Comparison of ENCODE assay signal across 15 cellular contexts in genomic region chr13:43159007-43159406, GRCh38.
DNase-seq lines count a peak whose midpoint lies in the region; FAIRE-seq and TF ChIP-seq lines count a peak whose summit lies in the region.
"Had no signal": no experiment of that assay in that cellular context is flagged by ENCODE, and none has a peak within 500 bp of the region (broad histone marks: within the 10 kb centered on the region; RNA-seq: fewer than 3 reads in every experiment).

No MANE protein-coding gene starts in this region.

- H3K27ac ChIP-seq in GM23248 (no peak overlapping the region), left ventricle myocardium inferior (replicated peaks) (no peak overlapping the region)

- peak overlapping the region; percentile 55; the same call in 1 of the 2 replicates for H2AFZ ChIP-seq in GM23248

- no peaks in the 10 kb centered on the region for H3K79me2 ChIP-seq in GM23248 (ENCODE audit: insufficient read depth)

- H3K4me3 ChIP-seq in GM23248 (no peak overlapping the region), fibroblast of mammary gland (ENCODE audit: control insufficient read depth, low read depth, low read length) (no peak overlapping the region), left ventricle myocardium inferior (no peak overlapping the region)

- H3F3A ChIP-seq in GM23248 (ENCODE audit: insufficient read depth) = no peaks in the 10 kb centered on the region

- H3K4me1 ChIP-seq in GM23248 (ENCODE audit: insufficient read depth) (peaks cover 14% of the 10 kb centered on the region), left ventricle myocardium inferior (no peaks in the 10 kb centered on the region)

- DNase-seq in GM23248 = peak; percentile 42
- peak; percentile 75 to 90 for DNase-seq in NCI-H446 (lab: John Stamatoyannopoulos, UW)
- peak; percentile 42 for DNase-seq in fibroblast of mammary gland (ENCODE audit: low read depth)
- peak; percentile 18 for DNase-seq in renal cortical epithelial cell (ENCODE audit: low read depth)
- no peak for DNase-seq in GM12892 (ENCODE audit: insufficient read length)
- no peak for DNase-seq in NCI-H526 treated with DMSO at 0.1 percent for 48 hours (lab: John Stamatoyannopoulos, UW)
- DNase-seq in ureter (ENCODE audit: low spot score) = no peak
- no peak for DNase-seq in left ventricle myocardium inferior
- DNase-seq: activated CD4-positive, alpha-beta T cell treated with anti-CD3 and anti-CD28 coated beads, Interleukin-2, amount 50 U/mL, for 4 hours; activated naive CD8-positive, alpha-beta T cell treated with anti-CD3 and anti-CD28 coated beads, Interleukin-2, amount 10 ng/mL, durations not matched to agents 7 days and 5 days; GF-D8; MV-4-11; natural killer cell; SIG-M5; stimulated activated CD4-positive, alpha-beta T cell treated with anti-CD3 and anti-CD28 coated beads, Interleukin-2, amount 100 ng/mL, for 48 hours had no signal

- WGBS in GM23248 (ENCODE audit: low coverage in 1 of 2, low lambda C conversion rate in 2 of 2, missing lambda C conversion rate in 2 of 2), 2 experiments = 9 to 10% methylated on average over 3 of the region's 3 CpGs

- TF ChIP-seq POLR2A in GM12892 (IDR thresholded peaks at IDR 0.05; ENCODE audit: low read depth, low read length) = no peak

- H3K27me3 ChIP-seq in GM23248 (replicated peaks; ENCODE audit: insufficient read depth) (no peaks in the 10 kb centered on the region), left ventricle myocardium inferior (ENCODE audit: low read depth) (no peaks in the 10 kb centered on the region)

- intact Hi-C loops in left ventricle myocardium inferior (cut with micrococcal nuclease) = no loop called here

- H3K9ac ChIP-seq in GM23248 = no peak overlapping the region

- no peaks in the 10 kb centered on the region for H4K20me1 ChIP-seq in GM23248 (ENCODE audit: insufficient read depth)

- TF ChIP-seq CTCF in fibroblast of mammary gland (conservative IDR thresholded peaks at IDR 0.05; ENCODE audit: control insufficient read depth, insufficient read depth, low read depth, low read length) (peak; percentile 38), left ventricle myocardium inferior (IDR thresholded peaks at IDR 0.05; ENCODE audit: borderline replicate concordance) (no peak)

- no peaks in the 10 kb centered on the region for H3K9me3 ChIP-seq in GM23248 (ENCODE audit: low read depth)
- peaks cover 12% of the 10 kb centered on the region for H3K9me3 ChIP-seq in left ventricle myocardium inferior (replicated peaks)

- no peaks in the 10 kb centered on the region for H3K9me2 ChIP-seq in GM23248 (ENCODE audit: insufficient read depth)

- in situ Hi-C loops in GM23248 (cut with MboI) = no loop called here

- H3K36me3 ChIP-seq in GM23248 (ENCODE audit: low read depth) = no peaks in the 10 kb centered on the region
- no peaks in the 10 kb centered on the region for H3K36me3 ChIP-seq in left ventricle myocardium inferior

- peak overlapping the region; percentile 8 for H3K4me2 ChIP-seq in GM23248 (ENCODE audit: unreplicated experiment)

- no peak for FAIRE-seq in GM12892 (lab: Jason Lieb, UNC)

Comparison
In these comparisons a context has a peak if more than half of its experiments do, and no peak if none do; other contexts are left out.
1. DNase-seq: peak in GM23248 (single experiment), NCI-H446 (2 of 2), fibroblast of mammary gland (single experiment) and renal cortical epithelial cell (single experiment); none in GM12892 (single experiment), NCI-H526 treated with DMSO at 0.1 percent for 48 hours (single experiment), ureter (single experiment) and left ventricle myocardium inferior (single experiment).